In the genomic region with DNA sequence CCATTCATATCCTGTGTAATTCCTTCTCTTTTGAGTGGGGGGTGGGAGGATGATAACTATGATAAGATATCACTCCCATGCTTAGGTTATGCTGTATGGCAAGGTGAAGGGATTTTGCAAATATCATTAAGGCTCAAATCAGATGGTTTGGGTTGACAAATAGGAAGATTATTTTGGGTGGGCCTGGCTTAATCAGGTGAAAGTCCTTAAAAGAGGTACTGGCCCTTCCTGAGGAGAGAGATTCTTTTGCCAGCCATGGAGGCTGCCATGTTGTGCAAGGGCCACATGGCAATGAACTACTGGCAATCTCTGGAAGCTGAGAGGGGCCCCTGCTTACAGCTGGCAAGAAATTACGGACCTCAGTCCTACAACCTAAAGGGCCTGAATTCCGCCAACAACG, we compare ENCODE assay signal across 1 cellular context.
A peak's percentile ranks its signal among the peaks of the same experiment; 100 is the strongest.
TF ChIP-seq lines count a peak whose summit lies in the region.

No MANE protein-coding gene starts in this region.

TF ChIP-seq in K562, 482 proteins besides CTCF, POLR2A, EP300 and RAD21 (continued from another document):
- TF ChIP-seq ZNF512 (tag; IDR thresholded peaks at IDR 0.05) = no peak
- TF ChIP-seq TGIF2 (CRISPR knock-in tag; IDR thresholded peaks at IDR 0.05) = no peak
- TF ChIP-seq ZNF224 (CRISPR knock-in tag; IDR thresholded peaks at IDR 0.05) = no peak
- TF ChIP-seq ZNF134 (CRISPR knock-in tag; conservative IDR thresholded peaks at IDR 0.05) = peak; percentile 98
- TF ChIP-seq FIP1L1 (IDR thresholded peaks at IDR 0.05; ENCODE audit: low read depth, low read length, poor library complexity, severe bottlenecking) = no peak
- no peak for TF ChIP-seq POU5F1 (IDR thresholded peaks at IDR 0.05; ENCODE audit: borderline replicate concordance, low read depth, low read length, partially characterized antibody)
- peak; percentile 30; the same call in 1 of the 2 replicates for TF ChIP-seq FOXM1 (IDR thresholded peaks at IDR 0.05; ENCODE audit: low read depth)
- TF ChIP-seq FOXM1 (CRISPR knock-in tag; IDR thresholded peaks at IDR 0.05; ENCODE audit: low read depth) = no peak
- no peak for TF ChIP-seq ZNF263 (CRISPR knock-in tag; IDR thresholded peaks at IDR 0.05; ENCODE audit: borderline replicate concordance)
- TF ChIP-seq NCOA1 (IDR thresholded peaks at IDR 0.05; ENCODE audit: low read depth) = no peak
- no peak for TF ChIP-seq PRMT5 (CRISPR knock-in tag; IDR thresholded peaks at IDR 0.05)
- TF ChIP-seq ZNF311 (CRISPR knock-in tag; IDR thresholded peaks at IDR 0.05) = no peak
- TF ChIP-seq HSF4 (CRISPR knock-in tag; IDR thresholded peaks at IDR 0.05; ENCODE audit: borderline replicate concordance) = no peak
- peak; percentile 30 for TF ChIP-seq RBM25 (IDR thresholded peaks at IDR 0.05; ENCODE audit: low read depth, low read length, severe bottlenecking)
